8 cellular contexts compared by ENCODE assay signal in genomic region chr10:97914837-97915211, GRCh38.
DNase-seq lines count a peak whose midpoint lies in the region; ATAC-seq and TF ChIP-seq lines count a peak whose summit lies in the region.

No MANE protein-coding gene starts in this region.

- H3K4me3 ChIP-seq in osteoblast (ENCODE audit: insufficient read depth, low read length) (no peak overlapping the region), thoracic aorta (no peak overlapping the region)

- ATAC-seq in GM19043 (IDR thresholded peaks at IDR 0.05; ENCODE audit: low read depth, unreplicated experiment) (peak; percentile 64), foreskin keratinocyte (peak; percentile 81), thoracic aorta (ENCODE audit: insufficient number of reproducible peaks, low FRiP score, low read depth) (no peak)

- H3K4me2 ChIP-seq in osteoblast (ENCODE audit: insufficient read depth, low read length): no peak overlapping the region

- H3K9me3 ChIP-seq in osteoblast (ENCODE audit: low read depth, low read length): no peaks in the 10 kb centered on the region
- H3K9me3 ChIP-seq in thoracic aorta: no peaks in the 10 kb centered on the region

- no peak overlapping the region for H2AFZ ChIP-seq in osteoblast (ENCODE audit: low read length)

- TF ChIP-seq CTCF in foreskin keratinocyte (conservative IDR thresholded peaks at IDR 0.05): peak; percentile 94
- TF ChIP-seq CTCF in osteoblast (IDR thresholded peaks at IDR 0.05; ENCODE audit: extremely low read depth, low read depth, low read length): peak; percentile 83
- peak; percentile 82 for TF ChIP-seq CTCF in thoracic aorta (IDR thresholded peaks at IDR 0.05)

- H3K27me3 ChIP-seq in foreskin keratinocyte: peaks cover 56% of the 10 kb centered on the region
- peaks cover 9% of the 10 kb centered on the region for H3K27me3 ChIP-seq in osteoblast (ENCODE audit: insufficient read depth, low read length)
- H3K27me3 ChIP-seq in thoracic aorta (replicated peaks; ENCODE audit: insufficient read depth): no peaks in the 10 kb centered on the region

- H4K20me1 ChIP-seq in osteoblast (ENCODE audit: insufficient read depth, low read length): no peaks in the 10 kb centered on the region

- no peak overlapping the region for H3K27ac ChIP-seq in foreskin keratinocyte
- no peak overlapping the region for H3K27ac ChIP-seq in osteoblast (ENCODE audit: low read depth, low read length)
- no peak overlapping the region for H3K27ac ChIP-seq in thoracic aorta

- H3K4me1 ChIP-seq in foreskin keratinocyte (no peaks in the 10 kb centered on the region), osteoblast (ENCODE audit: insufficient read depth, low read length) (no peaks in the 10 kb centered on the region), thoracic aorta (ENCODE audit: control insufficient read depth in 1 of 2, low read depth in 2 of 2) (peaks cover 0 to 11% of the 10 kb centered on the region in 2 donors)

- DNase-seq in AG08396 (ENCODE audit: low spot score) (peak; percentile 83), LHCN-M2 (ENCODE audit: low read depth) (peak; percentile 43), SHP77 (lab: John Stamatoyannopoulos, UW) (peak; percentile 55 to 59), foreskin keratinocyte (peak; percentile 6 to 37), osteoblast (ENCODE audit: insufficient read length, low spot score, missing footprints) (peak; percentile 96), thoracic aorta (ENCODE audit: low spot score) (no peak)
- DNase-seq in activated effector memory CD4-positive, alpha-beta T cell treated with anti-CD3 and anti-CD28 coated beads, Interleukin-2, amount 50 U/mL, for 16 hours: peak; percentile 89

- no peaks in the 10 kb centered on the region for H3K79me2 ChIP-seq in osteoblast (ENCODE audit: insufficient read depth, low read length)

- H3K36me3 ChIP-seq in osteoblast (ENCODE audit: insufficient read depth, low read length) (no peaks in the 10 kb centered on the region), thoracic aorta (no peaks in the 10 kb centered on the region)
